In genomic region chr3:60573494-60573893, GRCh38 we compare ENCODE assay signal across 14 cellular contexts.
DNase-seq lines count a peak whose midpoint lies in the region; ATAC-seq, FAIRE-seq and TF ChIP-seq lines count a peak whose summit lies in the region.
"Had no signal": no experiment of that assay in that cellular context is flagged by ENCODE, and none has a peak within 500 bp of the region (broad histone marks: within the 10 kb centered on the region; RNA-seq: fewer than 3 reads in every experiment).

No MANE protein-coding gene starts in this region.

- H3K27ac ChIP-seq in sigmoid colon: no peak overlapping the region
- H3K27ac ChIP-seq: right atrium auricular region had no signal

- no peak for TF ChIP-seq CTCF in sigmoid colon (IDR thresholded peaks at IDR 0.05)

- TF ChIP-seq POLR2A in H54 (IDR thresholded peaks at IDR 0.05; ENCODE audit: low read depth, low read length) (no peak), sigmoid colon (IDR thresholded peaks at IDR 0.05) (no peak)

- ATAC-seq in SK-N-SH treated with all-trans-retinoic acid at 6 μM for 48 hours (peak; percentile 78), GM21619 (IDR thresholded peaks at IDR 0.05; ENCODE audit: unreplicated experiment) (no peak)

- peak; percentile 91 for FAIRE-seq in H54 (lab: Jason Lieb, UNC)

- no peak overlapping the region for H3K4me3 ChIP-seq in sigmoid colon
- H3K4me3 ChIP-seq: right atrium auricular region had no signal

- intact Hi-C loops in head of caudate nucleus (cut with DNase I) (no loop called here), sigmoid colon (cut with DNase I) (no loop called here)

- no peak for TF ChIP-seq EP300 in sigmoid colon (IDR thresholded peaks at IDR 0.05)

- WGBS in sigmoid colon, 2 donors: 89 to 91% methylated on average over 9 of the region's 9 CpGs

- H3K4me1 ChIP-seq in sigmoid colon: no peaks in the 10 kb centered on the region
- H3K4me1 ChIP-seq: right atrium auricular region had no signal

- H3K9me3 ChIP-seq in sigmoid colon: no peaks in the 10 kb centered on the region
- H3K9me3 ChIP-seq: right atrium auricular region had no signal

- H3K27me3 ChIP-seq in sigmoid colon: no peaks in the 10 kb centered on the region
- H3K27me3 ChIP-seq: right atrium auricular region had no signal

- DNase-seq in A172 (ENCODE audit: low spot score) (peak; percentile 27), H54 (ENCODE audit: insufficient read length, low spot score) (peak; percentile 22), head of caudate nucleus (peak in 38 of 42 donors; percentile 15 to 82 (median 50)), NCI-H748 treated with DMSO at 0.1 percent for 48 hours (lab: John Stamatoyannopoulos, UW) (no peak), NCI-H128 (lab: John Stamatoyannopoulos, UW; ENCODE audit: unreplicated experiment) (no peak), sigmoid colon (no peak)
- DNase-seq: activated CD4-positive, alpha-beta T cell treated with anti-CD3 and anti-CD28 coated beads, Interleukin-2, amount 50 U/mL, for 4 hours; activated naive CD4-positive, alpha-beta T cell treated with anti-CD3 and anti-CD28 coated beads for 36 hours; activated T-cell treated with anti-CD3 and anti-CD28 coated beads, Interleukin-2, amount 50 U/mL, for 1 hour; NCI-H2081 treated with DMSO at 0.1 percent for 48 hours; NCI-H69 had no signal

- no peaks in the 10 kb centered on the region for H3K36me3 ChIP-seq in sigmoid colon
- H3K36me3 ChIP-seq: right atrium auricular region had no signal

TF ChIP-seq in SK-N-SH treated with all-trans-retinoic acid at 6 μM for 48 hours, 23 proteins besides CTCF, POLR2A, EP300 and RAD21:
- no peak for TF ChIP-seq ZNF565 (CRISPR knock-in tag; conservative IDR thresholded peaks at IDR 0.05; ENCODE audit: low read depth)
- no peak for TF ChIP-seq CSDC2 (CRISPR knock-in tag; IDR thresholded peaks at IDR 0.05)
- no peak for TF ChIP-seq ARNTL (CRISPR knock-in tag; IDR thresholded peaks at IDR 0.05; ENCODE audit: borderline replicate concordance, low read depth)
- no peak for TF ChIP-seq ZNF70 (CRISPR knock-in tag; IDR thresholded peaks at IDR 0.05)
- TF ChIP-seq ZNF8 (CRISPR knock-in tag; IDR thresholded peaks at IDR 0.05): no peak
- no peak for TF ChIP-seq ESRRG (CRISPR knock-in tag; IDR thresholded peaks at IDR 0.05)
- no peak for TF ChIP-seq PATZ1 (CRISPR knock-in tag; IDR thresholded peaks at IDR 0.05; ENCODE audit: borderline replicate concordance)
- no peak for TF ChIP-seq GLIS3 (CRISPR knock-in tag; IDR thresholded peaks at IDR 0.05)
- TF ChIP-seq ZFP30 (CRISPR knock-in tag; IDR thresholded peaks at IDR 0.05): no peak
- no peak for TF ChIP-seq ISL1 (CRISPR knock-in tag; IDR thresholded peaks at IDR 0.05)

Comparison
In these comparisons a context has a peak if more than half of its experiments do, and no peak if none do; other contexts are left out.
1. DNase-seq: peak in A172 (single experiment), H54 (single experiment) and head of caudate nucleus (38 of 42); none in NCI-H748 treated with DMSO at 0.1 percent for 48 hours (single experiment), NCI-H128 (single experiment) and sigmoid colon (single experiment).